Comparison of ENCODE assay signal across 8 cellular contexts in the genomic region with DNA sequence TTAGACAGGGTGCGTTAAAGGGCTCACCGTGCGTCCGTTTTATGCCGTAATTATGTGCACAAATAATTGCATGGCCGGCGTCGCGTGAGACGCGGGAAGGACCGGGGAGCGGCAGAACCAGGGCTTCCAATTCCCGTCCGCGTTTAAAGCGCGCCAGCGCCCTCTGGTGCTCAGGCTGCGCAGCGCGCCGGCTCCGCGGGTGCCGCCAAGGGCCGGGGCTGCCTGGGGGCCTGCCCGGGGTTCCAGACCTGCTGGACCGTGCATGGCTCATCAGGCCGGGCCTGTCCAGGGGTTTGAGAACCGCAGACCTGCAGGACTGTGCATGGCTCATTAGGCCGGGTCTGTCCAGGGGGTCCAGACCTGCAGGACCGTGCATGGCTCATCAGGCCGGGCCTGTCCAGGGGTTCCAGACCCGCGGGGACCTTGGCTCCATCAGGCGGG.
DNase-seq lines count a peak whose midpoint lies in the region; ATAC-seq, FAIRE-seq and TF ChIP-seq lines count a peak whose summit lies in the region.

No MANE protein-coding gene starts in this region.

- H3K9me3 Mint-ChIP-seq in activated naive CD8-positive, alpha-beta T cell treated with anti-CD3 and anti-CD28 coated beads for 36 hours = no peaks in the 10 kb centered on the region

- H3K9me3 ChIP-seq in IMR-90 (ENCODE audit: control insufficient read depth, insufficient read depth, low read length) = no peaks in the 10 kb centered on the region
- H3K9me3 ChIP-seq in heart left ventricle = no peaks in the 10 kb centered on the region
- no peaks in the 10 kb centered on the region for H3K9me3 ChIP-seq in vagina

- peak; percentile 59 for TF ChIP-seq RAD21 in IMR-90 (IDR thresholded peaks at IDR 0.05; ENCODE audit: low read length)

- H2BK15ac ChIP-seq in IMR-90 (ENCODE audit: low read depth, low read length) = no peak overlapping the region

- no peaks in the 10 kb centered on the region for H3K27me3 Mint-ChIP-seq in activated naive CD8-positive, alpha-beta T cell treated with anti-CD3 and anti-CD28 coated beads for 36 hours

- dilution Hi-C loops in IMR-90 (cut with HindIII; ENCODE audit: low sequenced_read_pairs, unreplicated experiment) = no loop called here

- no peak overlapping the region for H3K56ac ChIP-seq in IMR-90 (ENCODE audit: extremely low read depth, insufficient read depth, low read length)

- H2AFZ ChIP-seq in IMR-90 (replicated peaks; ENCODE audit: low read length, poor library complexity) = no peak overlapping the region

- H3K4me1 ChIP-seq in IMR-90 (ENCODE audit: control insufficient read depth, insufficient read depth, low read length) = no peaks in the 10 kb centered on the region
- H3K4me1 ChIP-seq in heart left ventricle = peaks cover 0 to 10% (median 0%) of the 10 kb centered on the region in 12 donors
- H3K4me1 ChIP-seq in vagina = no peaks in the 10 kb centered on the region

- H2BK20ac ChIP-seq in IMR-90 (ENCODE audit: low read depth, low read length) = no peak overlapping the region

- peaks cover 7% of the 10 kb centered on the region for H3K4me1 Mint-ChIP-seq in activated naive CD8-positive, alpha-beta T cell treated with anti-CD3 and anti-CD28 coated beads for 36 hours

- H3K23ac ChIP-seq in IMR-90 (ENCODE audit: low read depth, low read length) = no peak overlapping the region

- no peak overlapping the region for H3K27ac ChIP-seq in IMR-90 (ENCODE audit: insufficient read depth, low read length)
- H3K27ac ChIP-seq in heart left ventricle = peak overlapping the region in 2 of 12 donors; percentile 12 to 68
- H3K27ac ChIP-seq in vagina = no peak overlapping the region

- no peaks in the 10 kb centered on the region for H3K36me3 Mint-ChIP-seq in activated naive CD8-positive, alpha-beta T cell treated with anti-CD3 and anti-CD28 coated beads for 36 hours

- in situ Hi-C loops in IMR-90 (cut with MboI; ENCODE audit: low sequenced_read_pairs) = loop anchor here (25.0 kb wide), 1 partner anchor 972 kb away; no protein-coding TSS in a partner anchor

- H4K91ac ChIP-seq in IMR-90 (ENCODE audit: insufficient read depth, low read depth, low read length) = no peak overlapping the region

- peak; percentile 77 for FAIRE-seq in GM19239 (lab: Jason Lieb, UNC)

- POLR2A ChIA-PET in IMR-90 (lab: Charles Lee; ENCODE audit: unreplicated experiment) = no interaction called here

- no peak overlapping the region for H4K5ac ChIP-seq in IMR-90 (ENCODE audit: low read depth, low read length)

- no peak overlapping the region for H2AK5ac ChIP-seq in IMR-90 (ENCODE audit: low read depth, low read length)

- no peak overlapping the region for H3K14ac ChIP-seq in IMR-90 (replicated peaks; ENCODE audit: low read depth, low read length)

- no peak overlapping the region for H2BK5ac ChIP-seq in IMR-90 (ENCODE audit: low read depth, low read length, poor library complexity, severe bottlenecking)

- H3K9ac ChIP-seq in IMR-90 (ENCODE audit: low read depth, low read length) = no peak overlapping the region

- H3K4me3 ChIP-seq in IMR-90 (ENCODE audit: insufficient read depth, low read depth, low read length) (no peak overlapping the region), heart left ventricle (peak overlapping the region in 9 of 12 donors; percentile 25 to 54 (median 41)), vagina (peak overlapping the region in 1 of 2 donors; percentile 38)

- ATAC-seq in IMR-90 (ENCODE audit: low read depth) (peak; percentile 87), heart left ventricle (peak; percentile 35 to 90 (median 81))

- H2AK9ac ChIP-seq in IMR-90 (replicated peaks; ENCODE audit: low read depth, low read length, poor library complexity) = no peak overlapping the region

- TF ChIP-seq CTCF in IMR-90 (conservative IDR thresholded peaks at IDR 0.05; ENCODE audit: low read depth, low read length) (peak; percentile 53), heart left ventricle (IDR thresholded peaks at IDR 0.05) (peak; percentile 88 to 97 (median 93)), vagina (IDR thresholded peaks at IDR 0.05) (peak; percentile 86 to 93 (median 90))

- DNase-seq in AG20443 (ENCODE audit: low spot score) (peak; percentile 96), GM19239 (ENCODE audit: insufficient read length, low spot score) (peak; percentile 92), IMR-90 (peak; percentile 5), SKM-1 treated with dmso at 0.1 percent for 144 hours (lab: John Stamatoyannopoulos, UW; ENCODE audit: unreplicated experiment) (peak; percentile 26), heart left ventricle (peak; percentile 50 to 87 (median 70)), renal cortical epithelial cell (ENCODE audit: low read depth) (peak; percentile 8), vagina (ENCODE audit: extremely low spot score in 2 of 2) (no peak)
- DNase-seq in activated naive CD8-positive, alpha-beta T cell treated with anti-CD3 and anti-CD28 coated beads for 36 hours = peak; percentile 77

- peak overlapping the region; percentile 62 for H3K4me3 Mint-ChIP-seq in activated naive CD8-positive, alpha-beta T cell treated with anti-CD3 and anti-CD28 coated beads for 36 hours

- no peaks in the 10 kb centered on the region for H4K20me1 ChIP-seq in IMR-90 (ENCODE audit: insufficient read depth, low read length)

- 4% methylated on average over 22 of the region's 37 CpGs; no CpG with 5 or more reads in 1 of the 2 experiments for WGBS in IMR-90 (ENCODE audit: extremely low coverage in 2 of 2, insufficient read length in 1 of 2), 2 experiments
- WGBS in heart left ventricle, 4 donors = 16 to 18% (median 17%) methylated on average over 32 to 37 of the region's 37 CpGs

- H2BK120ac ChIP-seq in IMR-90 (ENCODE audit: low read depth, low read length) = no peak overlapping the region

- H4K8ac ChIP-seq in IMR-90 (ENCODE audit: low read depth in 2 of 2, low read length in 2 of 2) = no peak overlapping the region

- no peaks in the 10 kb centered on the region for H3K79me1 ChIP-seq in IMR-90 (ENCODE audit: low read depth in 1 of 2, low read length in 2 of 2)

- CTCF ChIA-PET in IMR-90 (lab: Yijun Ruan, JAX) = no interaction called here

- H3K9me1 ChIP-seq in IMR-90 (ENCODE audit: insufficient read depth, low read length) = no peaks in the 10 kb centered on the region

- H3K18ac ChIP-seq in IMR-90 (ENCODE audit: low read depth, low read length) = no peak overlapping the region

- H3K4me2 ChIP-seq in IMR-90 (ENCODE audit: low read depth, low read length) = peak overlapping the region; percentile 23; the same call in 1 of the 2 replicates

- intact Hi-C loops in IMR-90 (cut with micrococcal nuclease) (loop anchor here (1.0 to 10.0 kb wide), 2 partner anchors 820 to 976 kb away; no protein-coding TSS in a partner anchor), heart left ventricle (cut with DNase I) (loop anchor here (1.0 to 10.0 kb wide), 12 partner anchors 240 to 732 kb away; no protein-coding TSS in a partner anchor), vagina (cut with DNase I) (loop anchor here (2.0 kb wide), 1 partner anchor 512 kb away; no protein-coding TSS in a partner anchor)

- no peak overlapping the region for H3K4ac ChIP-seq in IMR-90 (ENCODE audit: low read depth, low read length)

- H3K36me3 ChIP-seq in IMR-90 (ENCODE audit: control insufficient read depth, insufficient read depth, low read length) (no peaks in the 10 kb centered on the region), heart left ventricle (no peaks in the 10 kb centered on the region), vagina (no peaks in the 10 kb centered on the region)

- BruUV-seq in IMR-90 (replicated peaks; lab: Mats Ljungman, UMichigan) = no TSS peak

- H3K27me3 ChIP-seq in IMR-90 (ENCODE audit: control insufficient read depth, insufficient read depth, low read length) (no peaks in the 10 kb centered on the region; the same call in 1 of the 2 replicates), heart left ventricle (peaks cover 0 to 22% (median 4%) of the 10 kb centered on the region in 9 donors), vagina (no peaks in the 10 kb centered on the region)

- H3K27ac Mint-ChIP-seq in activated naive CD8-positive, alpha-beta T cell treated with anti-CD3 and anti-CD28 coated beads for 36 hours = peak overlapping the region; percentile 54

- TF ChIP-seq POLR2A in IMR-90 (IDR thresholded peaks at IDR 0.05; ENCODE audit: low read depth, low read length) (no peak), heart left ventricle (IDR thresholded peaks at IDR 0.05) (no peak), vagina (IDR thresholded peaks at IDR 0.05) (no peak)

TF ChIP-seq in IMR-90, 13 proteins besides CTCF, POLR2A, EP300 and RAD21:
- TF ChIP-seq SMC3 (IDR thresholded peaks at IDR 0.05; ENCODE audit: low read depth, low read length) (peak; percentile 41), MAFK (IDR thresholded peaks at IDR 0.05; ENCODE audit: low read depth, low read length) (no peak)

Comparison
In these comparisons a context has a peak if more than half of its experiments do, and no peak if none do; other contexts are left out.
1. DNase-seq: peak in AG20443 (single experiment), GM19239 (single experiment), IMR-90 (single experiment), SKM-1 treated with dmso at 0.1 percent for 144 hours (single experiment), activated naive CD8-positive, alpha-beta T cell treated with anti-CD3 and anti-CD28 coated beads for 36 hours (single experiment), heart left ventricle (5 of 5) and renal cortical epithelial cell (single experiment); none in vagina (0 of 2).
2. Peak in every context shown above with its lines, with median percentiles within 50 percentile points of each other: CTCF ChIP-seq.